ENCODE assay signal across 28 cellular contexts in genomic region chr4:20676773-20677172, GRCh38.
"Had no signal": no experiment of that assay in that cellular context is flagged by ENCODE, and none has a peak within 500 bp of the region (broad histone marks: within the 10 kb centered on the region; RNA-seq: fewer than 3 reads in every experiment).

No MANE protein-coding gene starts in this region.

- H3K9me3 ChIP-seq: adrenal gland, ascending aorta, colonic mucosa, esophagus squamous epithelium, left ventricle myocardium inferior, neutrophil, stomach, thyroid gland, upper lobe of right lung had no signal

- H3K4me1 Mint-ChIP-seq: activated naive CD8-positive, alpha-beta T cell treated with anti-CD3 and anti-CD28 coated beads for 36 hours; naive B cell; stimulated activated naive B cell treated with anti-CD40 and anti-IgM and Interleukin-4, amounts not matched to agents 10 μg/mL and 1 μg/mL and 100 μg/mL, for 72 hours had no signal

- H3K4me3 Mint-ChIP-seq: activated naive CD4-positive, alpha-beta T cell treated with anti-CD3 and anti-CD28 coated beads for 36 hours; activated naive CD8-positive, alpha-beta T cell treated with anti-CD3 and anti-CD28 coated beads for 36 hours; naive B cell; stimulated activated naive B cell treated with anti-CD40 and anti-IgM and Interleukin-4, amounts not matched to agents 10 μg/mL and 1 μg/mL and 100 μg/mL, for 72 hours; T-helper 1 cell treated with Interleukin-12 subunit alpha and Interleukin-12 subunit beta and Interleukin-4 antibody, amounts not matched to agents 30 μg/mL and 1 μg/mL, for 36 hours had no signal

- H3K9me3 Mint-ChIP-seq: activated naive CD4-positive, alpha-beta T cell treated with anti-CD3 and anti-CD28 coated beads for 36 hours; activated naive CD8-positive, alpha-beta T cell treated with anti-CD3 and anti-CD28 coated beads for 36 hours; brain; stimulated activated naive B cell treated with anti-CD40 and anti-IgM and Interleukin-4, amounts not matched to agents 10 μg/mL and 1 μg/mL and 100 μg/mL, for 72 hours; T-helper 1 cell treated with Interleukin-12 subunit alpha and Interleukin-12 subunit beta and Interleukin-4 antibody, amounts not matched to agents 30 μg/mL and 1 μg/mL, for 36 hours had no signal

- H3K27me3 ChIP-seq: adrenal gland, ascending aorta, cardiac muscle cell, colonic mucosa, esophagus squamous epithelium, stomach, thyroid gland, upper lobe of right lung had no signal

- H3K4me1 ChIP-seq: adrenal gland, ascending aorta, colonic mucosa, esophagus squamous epithelium, left ventricle myocardium inferior, stomach, thyroid gland, upper lobe of right lung had no signal

- H3K4me3 ChIP-seq: adrenal gland, ascending aorta, cardiac muscle cell, colonic mucosa, esophagus squamous epithelium, left ventricle myocardium inferior, skin epidermis, stomach, thyroid gland, upper lobe of right lung had no signal

- H3K36me3 Mint-ChIP-seq: activated naive CD8-positive, alpha-beta T cell treated with anti-CD3 and anti-CD28 coated beads for 36 hours; brain; naive B cell; stimulated activated naive B cell treated with anti-CD40 and anti-IgM and Interleukin-4, amounts not matched to agents 10 μg/mL and 1 μg/mL and 100 μg/mL, for 72 hours had no signal

- H3K36me3 ChIP-seq: adrenal gland, ascending aorta, cardiac muscle cell, colonic mucosa, esophagus squamous epithelium, left ventricle myocardium inferior, neutrophil, stomach, thyroid gland, upper lobe of right lung had no signal

- H3K27ac Mint-ChIP-seq: activated naive CD4-positive, alpha-beta T cell treated with anti-CD3 and anti-CD28 coated beads for 36 hours; activated naive CD8-positive, alpha-beta T cell treated with anti-CD3 and anti-CD28 coated beads for 36 hours; naive B cell; stimulated activated naive B cell treated with anti-CD40 and anti-IgM and Interleukin-4, amounts not matched to agents 10 μg/mL and 1 μg/mL and 100 μg/mL, for 72 hours; T-helper 1 cell treated with Interleukin-12 subunit alpha and Interleukin-12 subunit beta and Interleukin-4 antibody, amounts not matched to agents 30 μg/mL and 1 μg/mL, for 36 hours had no signal

- DNase-seq: activated CD4-positive, alpha-beta T cell treated with anti-CD3 and anti-CD28 coated beads for 48 hours; activated CD4-positive, alpha-beta T cell treated with anti-CD3 and anti-CD28 coated beads, Interleukin-2, amount 50 U/mL, for 48 hours; activated CD8-positive, alpha-beta memory T cell treated with anti-CD3 and anti-CD28 coated beads for 24 hours; activated effector memory CD4-positive, alpha-beta T cell treated with anti-CD3 and anti-CD28 coated beads, Interleukin-2, amount 50 U/mL, for 16 hours; activated naive CD4-positive, alpha-beta T cell treated with anti-CD3 and anti-CD28 coated beads for 36 hours; activated naive CD8-positive, alpha-beta T cell treated with anti-CD3 and anti-CD28 coated beads for 36 hours; adrenal gland; cerebellar nuclear complex; colonic mucosa; effector CD8-positive, alpha-beta T cell; esophagus squamous epithelium; left ventricle myocardium inferior; naive B cell; stimulated activated CD4-positive, alpha-beta T cell treated with anti-CD3 and anti-CD28 coated beads, Interleukin-4, amount 100 ng/mL, for 24 hours; stimulated activated naive B cell treated with anti-CD40 and anti-IgM and Interleukin-4, amounts not matched to agents 10 μg/mL and 1 μg/mL and 100 μg/mL, for 72 hours; stomach; SW 1271; T-helper 9 cell; thyroid gland; upper lobe of right lung had no signal

- H3K27ac ChIP-seq: adrenal gland, ascending aorta, cardiac muscle cell, colonic mucosa, epithelial cell of prostate, esophagus squamous epithelium, left ventricle myocardium inferior, neutrophil, skin epidermis, stomach, thyroid gland, upper lobe of right lung, VCaP had no signal
